8 cellular contexts compared by ENCODE assay signal in the genomic region with DNA sequence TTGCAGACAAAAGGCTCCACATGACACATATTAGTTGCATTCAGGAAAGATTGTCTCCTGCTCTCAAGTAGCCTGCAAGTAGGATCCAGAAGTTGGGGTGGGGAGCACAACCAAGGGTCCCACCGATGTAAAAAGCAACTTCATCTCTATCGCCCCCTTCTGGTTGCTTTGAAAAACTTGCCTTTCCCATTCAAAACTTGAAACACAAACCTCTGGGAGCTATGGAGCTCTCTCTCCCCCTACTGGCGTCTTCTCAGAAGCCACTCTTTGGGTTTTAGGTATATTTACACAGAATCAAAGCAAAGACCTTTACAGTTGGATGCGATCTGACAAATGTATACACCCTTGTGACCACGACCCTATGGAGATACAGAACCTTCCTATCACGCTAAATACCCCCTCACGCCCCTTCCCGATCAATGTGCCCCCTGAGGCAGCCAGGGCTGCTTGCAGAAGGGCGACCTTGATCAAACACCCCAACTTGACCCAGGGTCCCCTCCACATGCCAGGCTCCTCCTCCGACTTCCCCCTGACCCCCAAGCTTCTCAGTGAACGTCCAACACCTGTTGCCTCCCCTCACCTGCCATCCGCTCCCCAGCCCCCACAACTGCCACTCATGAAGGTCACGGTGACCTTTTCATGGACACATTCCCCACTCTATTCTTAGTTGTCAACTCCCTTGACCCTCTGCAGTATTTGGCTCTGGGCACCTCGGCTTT. TPM values are rescaled to one million over a fixed set of nuclear protein-coding genes. Genes with fewer than 3 reads are reported as not detected.
DNase-seq lines count a peak whose midpoint lies in the region; ATAC-seq and TF ChIP-seq lines count a peak whose summit lies in the region.

No MANE protein-coding gene starts in this region.

- no peaks in the 10 kb centered on the region for H3K9me3 Mint-ChIP-seq in activated T-cell treated with anti-CD3 and anti-CD28 coated beads, Interleukin-2, amount 50 U/mL, for 24 hours
- H3K9me3 Mint-ChIP-seq in neural crest cell, result no peaks in the 10 kb centered on the region

- peak; percentile 77 for TF ChIP-seq RAD21 in Ishikawa (IDR thresholded peaks at IDR 0.05; ENCODE audit: low read depth)

- H3K4me2 ChIP-seq in DOHH2 (ENCODE audit: low read length), result 0 out of 2 replicates have a peak overlapping the region, but pooled peaks have one; percentile 13
- H3K4me2 ChIP-seq in OCI-LY1 (ENCODE audit: low read length), result peak overlapping the region; percentile 12; the same call in 1 of the 2 replicates

- DNase-seq in activated T-cell treated with anti-CD3 and anti-CD28 coated beads, Interleukin-2, amount 50 U/mL, for 24 hours, result peak; percentile 53
- DNase-seq in fibroblast of pulmonary artery (ENCODE audit: low read depth) (peak; percentile 92), neural crest cell (ENCODE audit: low read depth, low spot score) (peak; percentile 62)

- H3K27ac ChIP-seq in DOHH2 (ENCODE audit: low read depth, low read length), result no peak overlapping the region
- peak overlapping the region; percentile 52 for H3K27ac ChIP-seq in OCI-LY1 (ENCODE audit: low read depth, low read length, poor library complexity, severe bottlenecking)

- no peaks in the 10 kb centered on the region for H3K9me2 ChIP-seq in DOHH2 (replicated peaks; ENCODE audit: control insufficient read depth, low read length)
- H3K9me2 ChIP-seq in OCI-LY1 (ENCODE audit: low read depth, low read length), result no peaks in the 10 kb centered on the region

- peak; percentile 98 for TF ChIP-seq CTCF in DOHH2 (IDR thresholded peaks at IDR 0.05; ENCODE audit: low read depth, low read length, poor library complexity, severe bottlenecking)
- TF ChIP-seq CTCF in OCI-LY1 (IDR thresholded peaks at IDR 0.05; ENCODE audit: low read length), result peak; percentile 99
- TF ChIP-seq CTCF in fibroblast of pulmonary artery (IDR thresholded peaks at IDR 0.05; ENCODE audit: low read length, missing control alignments), result no peak
- peak; percentile 99 for TF ChIP-seq CTCF in neural crest cell (conservative IDR thresholded peaks at IDR 0.05)

- H3K36me3 ChIP-seq in DOHH2 (ENCODE audit: control insufficient read depth, low read length) (peaks cover 8% of the 10 kb centered on the region), OCI-LY1 (ENCODE audit: insufficient read depth, low read length) (peaks cover 8% of the 10 kb centered on the region; the same call in 1 of the 2 replicates)

- no peak overlapping the region for H2AFZ ChIP-seq in OCI-LY1 (ENCODE audit: low read length)

- no peak overlapping the region for H3K4me3 ChIP-seq in DOHH2 (ENCODE audit: low read length)
- no peak overlapping the region for H3K4me3 ChIP-seq in OCI-LY1 (ENCODE audit: low read depth, low read length, poor library complexity, severe bottlenecking)
- no peak overlapping the region for H3K4me3 ChIP-seq in fibroblast of pulmonary artery (replicated peaks; ENCODE audit: low read depth, low read length)

- H3K79me2 ChIP-seq in DOHH2 (ENCODE audit: control insufficient read depth, low read length) (peaks cover 39% of the 10 kb centered on the region), OCI-LY1 (ENCODE audit: insufficient read depth, low read length) (no peaks in the 10 kb centered on the region)

- H3K36me3 Mint-ChIP-seq in activated T-cell treated with anti-CD3 and anti-CD28 coated beads, Interleukin-2, amount 50 U/mL, for 24 hours (ENCODE audit: low read depth), result peaks cover 35% of the 10 kb centered on the region
- H3K36me3 Mint-ChIP-seq in neural crest cell (ENCODE audit: low read depth), result no peaks in the 10 kb centered on the region

- H3F3A ChIP-seq in DOHH2 (ENCODE audit: control insufficient read depth, insufficient read depth), result no peaks in the 10 kb centered on the region
- H3F3A ChIP-seq in OCI-LY1 (ENCODE audit: insufficient read depth, low read length), result 0 out of 2 replicates have a peak, but pooled peaks cover 2% of the 10 kb centered on the region

- TF ChIP-seq EP300 in Ishikawa (IDR thresholded peaks at IDR 0.05; ENCODE audit: borderline replicate concordance), result no peak

- H3K4me1 ChIP-seq in DOHH2 (ENCODE audit: control insufficient read depth, low read length) (peaks cover 11% of the 10 kb centered on the region), OCI-LY1 (ENCODE audit: insufficient read depth, low read length, severe bottlenecking) (peaks cover 35% of the 10 kb centered on the region)

- peak overlapping the region; percentile 14; the same call in 1 of the 2 replicates for H3K9ac ChIP-seq in OCI-LY1 (ENCODE audit: low read length)

- H3K27me3 ChIP-seq in DOHH2 (ENCODE audit: control insufficient read depth, low read length) (no peaks in the 10 kb centered on the region), OCI-LY1 (ENCODE audit: insufficient read depth, low read length) (no peaks in the 10 kb centered on the region)

- H3K9me3 ChIP-seq in DOHH2 (ENCODE audit: control insufficient read depth, insufficient read depth, low read length), result no peaks in the 10 kb centered on the region
- H3K9me3 ChIP-seq in OCI-LY1 (ENCODE audit: low read length), result no peaks in the 10 kb centered on the region

- H4K20me1 ChIP-seq in DOHH2 (ENCODE audit: control insufficient read depth, insufficient read depth, low read depth, low read length) (no peaks in the 10 kb centered on the region), OCI-LY1 (ENCODE audit: insufficient read depth, low read length) (no peaks in the 10 kb centered on the region)

- no peaks in the 10 kb centered on the region for H3K27me3 Mint-ChIP-seq in activated T-cell treated with anti-CD3 and anti-CD28 coated beads, Interleukin-2, amount 50 U/mL, for 24 hours
- H3K27me3 Mint-ChIP-seq in neural crest cell (ENCODE audit: low read depth), result no peaks in the 10 kb centered on the region

- peak overlapping the region; percentile 90 for H3K27ac Mint-ChIP-seq in activated T-cell treated with anti-CD3 and anti-CD28 coated beads, Interleukin-2, amount 50 U/mL, for 24 hours
- H3K27ac Mint-ChIP-seq in neural crest cell (ENCODE audit: unreplicated experiment), result no peak overlapping the region

- peaks cover 50% of the 10 kb centered on the region for H3K4me1 Mint-ChIP-seq in activated T-cell treated with anti-CD3 and anti-CD28 coated beads, Interleukin-2, amount 50 U/mL, for 24 hours (ENCODE audit: low read depth)
- H3K4me1 Mint-ChIP-seq in neural crest cell, result peaks cover 14% of the 10 kb centered on the region

- ATAC-seq in HG02970 (IDR thresholded peaks at IDR 0.05; ENCODE audit: low FRiP score, unreplicated experiment), result no peak
- no peak for ATAC-seq in HG03135 (IDR thresholded peaks at IDR 0.05; ENCODE audit: unreplicated experiment)

- no peak overlapping the region for H3K4me3 Mint-ChIP-seq in activated T-cell treated with anti-CD3 and anti-CD28 coated beads, Interleukin-2, amount 50 U/mL, for 24 hours
- H3K4me3 Mint-ChIP-seq in neural crest cell, result peak overlapping the region; percentile 71

TF ChIP-seq in Ishikawa, 13 proteins besides CTCF, POLR2A, EP300 and RAD21:
- TF ChIP-seq FOXM1 (IDR thresholded peaks at IDR 0.05; ENCODE audit: borderline replicate concordance, low read depth) (no peak), ZBTB7A (IDR thresholded peaks at IDR 0.05; ENCODE audit: low read depth) (0 out of 2 replicates have a peak, but pooled peaks have one; percentile 37)

RNA-seq across cellular contexts. Expression of gene NOSIP, which starts 10.1 kb away (rescaled TPM):
- total RNA-seq in neural crest cell, result 70.2 and 74.1 TPM in 2 replicates

RNA-seq across cellular contexts. Expression of gene PRRG2, which starts 10.8 kb away (rescaled TPM):
- 1.0 and 1.3 TPM in 2 replicates for total RNA-seq in neural crest cell

RNA-seq across cellular contexts. Expression of gene PRR12, which starts 20.7 kb away (rescaled TPM):
- total RNA-seq in neural crest cell, result 51.7 and 53.7 TPM in 2 replicates

RNA-seq across cellular contexts. Expression of gene RCN3, which starts 42.5 kb away (rescaled TPM):
- 7.7 and 8.8 TPM in 2 replicates for total RNA-seq in neural crest cell

RNA-seq across cellular contexts. Expression of gene FCGRT, which starts 57.8 kb away (rescaled TPM):
- total RNA-seq in neural crest cell, result 24.9 and 27.5 TPM in 2 replicates
